ENCODE assay signal across 11 cellular contexts in genomic region chr16:89545831-89546574, GRCh38.
"Had no signal": no experiment of that assay in that cellular context is flagged by ENCODE, and none has a peak within 500 bp of the region (broad histone marks: within the 10 kb centered on the region; RNA-seq: fewer than 3 reads in every experiment).

No MANE protein-coding gene starts in this region.

- H3K27me3 Mint-ChIP-seq: activated naive CD4-positive, alpha-beta T cell treated with anti-CD3 and anti-CD28 coated beads, Interleukin-2, amount 50 U/mL, for 24 hours had no signal

- H3K4me1 Mint-ChIP-seq: neural progenitor cell had no signal

- H3K27me3 ChIP-seq: adrenal gland, cardiac muscle cell, gastroesophageal sphincter, neural progenitor cell, uterus had no signal

- H3K27ac ChIP-seq: adrenal gland, cardiac muscle cell, gastroesophageal sphincter, neural progenitor cell, uterus had no signal

- DNase-seq: activated CD4-positive, alpha-beta T cell treated with anti-CD3 and anti-CD28 coated beads, Interleukin-2, amount 50 U/mL, for 1 hour; adrenal gland; islet precursor cell; uterus had no signal

- H3K36me3 ChIP-seq: neural progenitor cell, uterus had no signal

- H3K27ac Mint-ChIP-seq: activated naive CD4-positive, alpha-beta T cell treated with anti-CD3 and anti-CD28 coated beads, Interleukin-2, amount 50 U/mL, for 24 hours; activated T-helper 2 cell treated with anti-CD3 and anti-CD28 coated beads, Interferon-gamma antibody, Interleukin-2, Interleukin-4, amounts not matched to agents 10 μg/mL and 5 μg/mL and 100 μg/mL, durations not matched to agents 14 hours and 24 hours and 36 hours; neural progenitor cell; T-helper 2 cell treated with Interferon-gamma antibody and Interleukin-4, amounts not matched to agents 5 μg/mL and 100 μg/mL, for 36 hours had no signal

- H3K9me3 Mint-ChIP-seq: activated naive CD4-positive, alpha-beta T cell treated with anti-CD3 and anti-CD28 coated beads, Interleukin-2, amount 50 U/mL, for 24 hours; activated T-helper 2 cell treated with anti-CD3 and anti-CD28 coated beads, Interferon-gamma antibody, Interleukin-2, Interleukin-4, amounts not matched to agents 10 μg/mL and 5 μg/mL and 100 μg/mL, durations not matched to agents 14 hours and 24 hours and 36 hours; neural progenitor cell; stimulated activated effector memory CD8-positive, alpha-beta T cell treated with anti-CD3 and anti-CD28 coated beads, Interleukin-12 subunit alpha, Interleukin-12 subunit beta, amount 100 ng/mL, for 72 hours; T-helper 2 cell treated with Interferon-gamma antibody and Interleukin-4, amounts not matched to agents 5 μg/mL and 100 μg/mL, for 36 hours had no signal

- H3K4me3 ChIP-seq: adrenal gland, cardiac muscle cell, gastroesophageal sphincter, neural progenitor cell, uterus had no signal

- H3K4me3 Mint-ChIP-seq: activated naive CD4-positive, alpha-beta T cell treated with anti-CD3 and anti-CD28 coated beads, Interleukin-2, amount 50 U/mL, for 24 hours; neural progenitor cell; stimulated activated effector memory CD8-positive, alpha-beta T cell treated with anti-CD3 and anti-CD28 coated beads, Interleukin-12 subunit alpha, Interleukin-12 subunit beta, amount 100 ng/mL, for 72 hours; T-helper 2 cell treated with Interferon-gamma antibody and Interleukin-4, amounts not matched to agents 5 μg/mL and 100 μg/mL, for 36 hours had no signal

- H3K9me3 ChIP-seq: adrenal gland, gastroesophageal sphincter, uterus had no signal

- H3K4me1 ChIP-seq: adrenal gland, neural progenitor cell, uterus had no signal

- ATAC-seq: gastroesophageal sphincter; stimulated activated effector memory CD8-positive, alpha-beta T cell treated with anti-CD3 and anti-CD28 coated beads, Interleukin-12 subunit alpha, Interleukin-12 subunit beta, amount 100 ng/mL, for 72 hours had no signal
